In the genomic region with DNA sequence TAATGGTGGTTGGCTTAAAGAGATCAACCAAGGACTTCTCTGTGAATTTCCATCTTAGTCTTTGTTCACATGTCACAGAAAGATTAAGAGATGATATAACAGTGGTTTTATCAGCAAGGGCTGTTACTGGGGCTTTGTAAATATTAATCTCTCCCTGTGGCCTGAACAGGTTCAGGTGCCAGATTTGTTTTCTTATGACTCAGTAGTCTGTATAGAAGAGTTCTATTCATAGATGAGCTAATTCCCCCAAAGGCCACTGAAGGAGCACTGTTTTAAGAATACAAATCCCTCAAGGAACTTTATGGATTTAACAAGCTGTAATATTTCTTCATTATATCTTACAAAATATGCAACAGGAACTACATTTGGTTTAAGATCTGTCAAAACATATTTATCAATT, we compare ENCODE assay signal across 15 cellular contexts. TPM values are rescaled to one million over a fixed set of nuclear protein-coding genes. Genes with fewer than 3 reads are reported as not detected.
DNase-seq lines count a peak whose midpoint lies in the region; ATAC-seq and TF ChIP-seq lines count a peak whose summit lies in the region.
"Had no signal": no experiment of that assay in that cellular context is flagged by ENCODE, and none has a peak within 500 bp of the region (broad histone marks: within the 10 kb centered on the region; RNA-seq: fewer than 3 reads in every experiment).

No MANE protein-coding gene starts in this region.

- no peak overlapping the region for H3K27ac ChIP-seq in RWPE2 (ENCODE audit: poor library complexity, severe bottlenecking)
- no peak overlapping the region for H3K27ac ChIP-seq in foreskin keratinocyte
- H3K27ac ChIP-seq: BLaER1 had no signal

- in situ Hi-C loops in ACHN (cut with HindIII; ENCODE audit: low pct_ligation_motif_present, low pct_unique_long_range_greater_than_20kb, low sequenced_read_pairs) (no loop called here), GM13977 (cut with MboI; ENCODE audit: low pct_unique_long_range_greater_than_20kb, low sequenced_read_pairs, unreplicated experiment) (no loop called here)

- H3K9me3 ChIP-seq in RWPE2 (ENCODE audit: severe bottlenecking) = no peaks in the 10 kb centered on the region
- H3K9me3 ChIP-seq: BLaER1 had no signal

- H3K4me3 ChIP-seq in RWPE2 (ENCODE audit: severe bottlenecking) = no peak overlapping the region
- H3K4me3 ChIP-seq: BLaER1 had no signal

- peaks cover 57% of the 10 kb centered on the region for H3K36me3 ChIP-seq in RWPE2 (ENCODE audit: low read depth)

- ATAC-seq in RWPE2 (ENCODE audit: low read depth) (peak; percentile 75), foreskin keratinocyte (peak; percentile 91), GM21528 (IDR thresholded peaks at IDR 0.05; ENCODE audit: low FRiP score, unreplicated experiment) (no peak)

- DNase-seq in ACHN (peak; percentile 11), GM04504 (ENCODE audit: low read depth) (peak; percentile 3), RWPE2 (ENCODE audit: low spot score) (no peak), foreskin keratinocyte (peak; percentile 8 to 12), retina (no peak), NCI-H1694 (lab: John Stamatoyannopoulos, UW) (no peak), GM13977 (ENCODE audit: low spot score) (no peak)
- DNase-seq: activated CD4-positive, CD25-positive, alpha-beta regulatory T cell treated with anti-CD3 and anti-CD28 coated beads, Interleukin-2, amount 50 U/mL, for 72 hours; activated naive CD8-positive, alpha-beta T cell treated with anti-CD3 and anti-CD28 coated beads, Interleukin-2, amount 10 ng/mL, durations not matched to agents 7 days and 5 days; GDM1; HFFc6; stimulated activated CD8-positive, alpha-beta memory T cell treated with anti-CD3 and anti-CD28 coated beads, Interleukin-4, amount 100 ng/mL, for 48 hours; trophoblast cell had no signal

- TF ChIP-seq CTCF in RWPE2 (IDR thresholded peaks at IDR 0.05; ENCODE audit: poor library complexity, severe bottlenecking) (peak; percentile 34), foreskin keratinocyte (conservative IDR thresholded peaks at IDR 0.05) (peak; percentile 60), GM13977 (IDR thresholded peaks at IDR 0.05; ENCODE audit: extremely low read depth, insufficient read depth, missing control alignments) (no peak)

- H3K27me3 ChIP-seq in RWPE2 (ENCODE audit: insufficient read depth, poor library complexity, severe bottlenecking) (no peaks in the 10 kb centered on the region), foreskin keratinocyte (no peaks in the 10 kb centered on the region)
- H3K27me3 ChIP-seq: BLaER1 had no signal

- H3K4me1 ChIP-seq in RWPE2 (ENCODE audit: insufficient read depth, poor library complexity, severe bottlenecking) (no peaks in the 10 kb centered on the region), foreskin keratinocyte (no peaks in the 10 kb centered on the region)
- H3K4me1 ChIP-seq: BLaER1 had no signal

RNA-seq across cellular contexts. Expression of gene TCP11L1, which starts 50.4 kb away (rescaled TPM):
- total RNA-seq in foreskin keratinocyte = 25.3 and 27.0 TPM in 2 replicates
- 8.7 and 9.4 TPM in 2 replicates for polyA plus RNA-seq in foreskin keratinocyte

Comparison
In these comparisons a context has a peak if more than half of its experiments do, and no peak if none do; other contexts are left out.
1. DNase-seq: peak in ACHN (single experiment), GM04504 (single experiment) and foreskin keratinocyte (2 of 2); none in RWPE2 (single experiment), retina (single experiment), NCI-H1694 (single experiment) and GM13977 (single experiment).